9 cellular contexts compared by ENCODE assay signal in genomic region chr10:84613336-84614021, GRCh38.
DNase-seq lines count a peak whose midpoint lies in the region; ATAC-seq and TF ChIP-seq lines count a peak whose summit lies in the region.
"Had no signal": no experiment of that assay in that cellular context is flagged by ENCODE, and none has a peak within 500 bp of the region (broad histone marks: within the 10 kb centered on the region; RNA-seq: fewer than 3 reads in every experiment).

No MANE protein-coding gene starts in this region.

- CTCF ChIA-PET in activated naive CD4-positive, alpha-beta T cell treated with anti-CD3 and anti-CD28 coated beads for 36 hours (lab: Charles Lee) = interaction anchor here (0.6 kb wide), 1 partner anchor 81 kb away, joined by 3 read pairs; no protein-coding TSS in a partner anchor

- ATAC-seq in HG03469 (IDR thresholded peaks at IDR 0.05; ENCODE audit: unreplicated experiment) = peak; percentile 58
- no peak for ATAC-seq in GM21825 (IDR thresholded peaks at IDR 0.05; ENCODE audit: unreplicated experiment)

- no peaks in the 10 kb centered on the region for H3K9me3 Mint-ChIP-seq in activated naive CD4-positive, alpha-beta T cell treated with anti-CD3 and anti-CD28 coated beads for 36 hours
- H3K9me3 Mint-ChIP-seq: activated naive CD4-positive, alpha-beta T cell treated with anti-CD3 and anti-CD28 coated beads, Interleukin-2, amount 50 U/mL, for 72 hours had no signal

- peaks cover 20% of the 10 kb centered on the region for H3K27me3 Mint-ChIP-seq in activated naive CD4-positive, alpha-beta T cell treated with anti-CD3 and anti-CD28 coated beads for 36 hours (ENCODE audit: low read depth)

- H3K27me3 ChIP-seq in ascending aorta = no peaks in the 10 kb centered on the region

- H3K4me1 ChIP-seq in ascending aorta = no peaks in the 10 kb centered on the region

- no peaks in the 10 kb centered on the region for H3K9me3 ChIP-seq in ascending aorta

- H3K4me3 Mint-ChIP-seq in activated naive CD4-positive, alpha-beta T cell treated with anti-CD3 and anti-CD28 coated beads for 36 hours = no peak overlapping the region

- H3K4me3 ChIP-seq in fibroblast of mammary gland (ENCODE audit: control insufficient read depth, low read depth, low read length) (no peak overlapping the region), ascending aorta (no peak overlapping the region)

- no peaks in the 10 kb centered on the region for H3K36me3 ChIP-seq in ascending aorta

- no peak overlapping the region for H3K27ac ChIP-seq in ascending aorta

- TF ChIP-seq CTCF in fibroblast of mammary gland (conservative IDR thresholded peaks at IDR 0.05; ENCODE audit: control insufficient read depth, insufficient read depth, low read depth, low read length) (no peak), ascending aorta (IDR thresholded peaks at IDR 0.05) (no peak)

- no peak overlapping the region for H3K27ac Mint-ChIP-seq in activated naive CD4-positive, alpha-beta T cell treated with anti-CD3 and anti-CD28 coated beads for 36 hours
- H3K27ac Mint-ChIP-seq: activated naive CD4-positive, alpha-beta T cell treated with anti-CD3 and anti-CD28 coated beads, Interleukin-2, amount 50 U/mL, for 72 hours had no signal

- no peaks in the 10 kb centered on the region for H3K4me1 Mint-ChIP-seq in activated naive CD4-positive, alpha-beta T cell treated with anti-CD3 and anti-CD28 coated beads for 36 hours (ENCODE audit: low read depth)

- peak; percentile 10 for DNase-seq in activated naive CD4-positive, alpha-beta T cell treated with anti-CD3 and anti-CD28 coated beads for 36 hours
- DNase-seq in activated naive CD4-positive, alpha-beta T cell treated with Interleukin-2 at 50 U/mL for 16 hours = no peak
- peak; percentile 28 for DNase-seq in NCI-H82 treated with DMSO at 0.1 percent for 48 hours (lab: John Stamatoyannopoulos, UW; ENCODE audit: unreplicated experiment)
- DNase-seq in fibroblast of mammary gland (ENCODE audit: low read depth) = peak; percentile 4
- peak in 6 of 10 donors; percentile 38 to 89 (median 65) for DNase-seq in posterior cingulate gyrus
- no peak for DNase-seq in ascending aorta (ENCODE audit: low spot score in 2 of 2)

- intact Hi-C loops in activated naive CD4-positive, alpha-beta T cell treated with anti-CD3 and anti-CD28 coated beads for 36 hours (cut with micrococcal nuclease) = no loop called here
- intact Hi-C loops in posterior cingulate gyrus (cut with DNase I) = no loop called here
- intact Hi-C loops in ascending aorta (cut with DNase I) = no loop called here

- no peaks in the 10 kb centered on the region for H3K36me3 Mint-ChIP-seq in activated naive CD4-positive, alpha-beta T cell treated with anti-CD3 and anti-CD28 coated beads for 36 hours (ENCODE audit: low read depth)
- H3K36me3 Mint-ChIP-seq: activated naive CD4-positive, alpha-beta T cell treated with anti-CD3 and anti-CD28 coated beads, Interleukin-2, amount 50 U/mL, for 72 hours had no signal

Comparison
In these comparisons a context has a peak if more than half of its experiments do, and no peak if none do; other contexts are left out.
1. DNase-seq: peak in activated naive CD4-positive, alpha-beta T cell treated with anti-CD3 and anti-CD28 coated beads for 36 hours (single experiment), NCI-H82 treated with DMSO at 0.1 percent for 48 hours (single experiment), fibroblast of mammary gland (single experiment) and posterior cingulate gyrus (6 of 10); none in activated naive CD4-positive, alpha-beta T cell treated with Interleukin-2 at 50 U/mL for 16 hours (single experiment) and ascending aorta (0 of 2).